25 cellular contexts compared by ENCODE assay signal in the genomic region with DNA sequence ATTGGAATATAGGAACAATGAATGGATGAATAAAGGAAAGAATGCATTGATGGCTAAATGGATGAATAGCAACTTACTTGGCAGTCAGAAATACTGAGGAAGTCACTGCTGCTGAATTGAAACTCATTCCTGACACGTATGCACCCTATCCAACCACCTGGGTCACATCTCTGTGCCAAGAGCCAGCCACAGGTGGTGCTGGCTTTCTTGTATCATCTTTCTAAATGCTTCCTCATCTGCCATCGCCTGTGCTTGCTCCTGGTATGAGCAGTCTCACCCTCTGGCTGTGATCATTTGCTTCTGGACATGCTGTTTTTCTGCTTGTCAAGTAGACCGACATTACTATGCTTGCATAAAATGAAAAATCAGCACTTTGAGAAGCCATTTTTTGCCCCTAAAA.
"Had no signal": no experiment of that assay in that cellular context is flagged by ENCODE, and none has a peak within 500 bp of the region (broad histone marks: within the 10 kb centered on the region; RNA-seq: fewer than 3 reads in every experiment).

No MANE protein-coding gene starts in this region.

- H3K27ac ChIP-seq: ascending aorta, brain microvascular endothelial cell, left ventricle myocardium inferior, prostate gland, spleen, thoracic aorta, vagina had no signal

- H3K4me1 Mint-ChIP-seq: activated T-helper 17 cell treated with anti-CD3 and anti-CD28 coated beads, Interleukin-2, amount 50 U/mL, for 72 hours; mesothelial cell of epicardium; naive thymus-derived CD8-positive, alpha-beta T cell had no signal

- H3K27ac Mint-ChIP-seq: activated naive CD4-positive, alpha-beta T cell treated with anti-CD3 and anti-CD28 coated beads, Interleukin-2, amount 50 U/mL, for 72 hours; activated T-cell treated with anti-CD3 and anti-CD28 coated beads, Interleukin-2, amount 50 U/mL, for 24 hours; activated T-helper 17 cell treated with anti-CD3 and anti-CD28 coated beads, Interleukin-2, amount 50 U/mL, for 72 hours; dendritic cell treated with granulocyte-macrophage colony-stimulating factor and Interleukin-4, amounts not matched to agents 40 ng/mL and 50 ng/mL, for 4 days; mesothelial cell of epicardium; naive thymus-derived CD8-positive, alpha-beta T cell; type B pancreatic cell had no signal

- H3K36me3 Mint-ChIP-seq: activated naive CD4-positive, alpha-beta T cell treated with anti-CD3 and anti-CD28 coated beads, Interleukin-2, amount 50 U/mL, for 72 hours; mesothelial cell of epicardium; naive thymus-derived CD8-positive, alpha-beta T cell; type B pancreatic cell had no signal

- H3K4me3 Mint-ChIP-seq: activated T-cell treated with anti-CD3 and anti-CD28 coated beads, Interleukin-2, amount 50 U/mL, for 24 hours; activated T-helper 17 cell treated with anti-CD3 and anti-CD28 coated beads, Interleukin-2, amount 50 U/mL, for 72 hours; dendritic cell treated with granulocyte-macrophage colony-stimulating factor and Interleukin-4, amounts not matched to agents 40 ng/mL and 50 ng/mL, for 4 days; mesothelial cell of epicardium; naive thymus-derived CD8-positive, alpha-beta T cell; type B pancreatic cell had no signal

- ATAC-seq: activated naive CD4-positive, alpha-beta T cell treated with anti-CD3 and anti-CD28 coated beads, Interleukin-2, amount 50 U/mL, for 72 hours; activated T-helper 17 cell treated with anti-CD3 and anti-CD28 coated beads, Interleukin-2, amount 50 U/mL, for 72 hours; naive thymus-derived CD8-positive, alpha-beta T cell had no signal

- H3K4me3 ChIP-seq: ascending aorta, left ventricle myocardium inferior, prostate gland, spleen, thoracic aorta, vagina had no signal

- DNase-seq: activated CD4-positive, alpha-beta T cell treated with anti-CD3 and anti-CD28 coated beads for 1 hour; activated CD4-positive, alpha-beta T cell treated with anti-CD3 and anti-CD28 coated beads, Interleukin-2, amount 50 U/mL, for 4 hours; activated CD8-positive, alpha-beta memory T cell treated with anti-CD3 and anti-CD28 coated beads for 24 hours; activated CD8-positive, alpha-beta memory T cell treated with anti-CD3 and anti-CD28 coated beads, Interleukin-2, amount 50 U/mL, for 4 hours; activated T-cell treated with anti-CD3 and anti-CD28 coated beads, Interleukin-2, amount 50 U/mL, for 24 hours; brain microvascular endothelial cell; caudate nucleus; effector CD8-positive, alpha-beta T cell; erythroblast; foreskin melanocyte; hypothalamus; left ventricle myocardium inferior; naive thymus-derived CD8-positive, alpha-beta T cell; spleen; stimulated activated CD4-positive, alpha-beta T cell treated with anti-CD3 and anti-CD28 coated beads, Interleukin-4, amount 100 ng/mL, for 24 hours; stimulated activated naive CD4-positive, alpha-beta T cell treated with Interleukin-2 at 50 U/mL for 16 hours had no signal

- H3K36me3 ChIP-seq: ascending aorta, brain microvascular endothelial cell, left ventricle myocardium inferior, prostate gland, spleen, thoracic aorta, vagina had no signal

- H3K27me3 Mint-ChIP-seq: activated T-cell treated with anti-CD3 and anti-CD28 coated beads, Interleukin-2, amount 50 U/mL, for 24 hours; activated T-helper 17 cell treated with anti-CD3 and anti-CD28 coated beads, Interleukin-2, amount 50 U/mL, for 72 hours; dendritic cell treated with granulocyte-macrophage colony-stimulating factor and Interleukin-4, amounts not matched to agents 40 ng/mL and 50 ng/mL, for 4 days; naive thymus-derived CD8-positive, alpha-beta T cell; type B pancreatic cell had no signal

- H3K9me3 Mint-ChIP-seq: dendritic cell treated with granulocyte-macrophage colony-stimulating factor and Interleukin-4, amounts not matched to agents 40 ng/mL and 50 ng/mL, for 4 days; mesothelial cell of epicardium; type B pancreatic cell had no signal

- H3K4me1 ChIP-seq: ascending aorta, left ventricle myocardium inferior, prostate gland, spleen, vagina had no signal

- H3K27me3 ChIP-seq: ascending aorta, brain microvascular endothelial cell, spleen, vagina had no signal
